ENCODE assay signal across 12 cellular contexts in the genomic region with DNA sequence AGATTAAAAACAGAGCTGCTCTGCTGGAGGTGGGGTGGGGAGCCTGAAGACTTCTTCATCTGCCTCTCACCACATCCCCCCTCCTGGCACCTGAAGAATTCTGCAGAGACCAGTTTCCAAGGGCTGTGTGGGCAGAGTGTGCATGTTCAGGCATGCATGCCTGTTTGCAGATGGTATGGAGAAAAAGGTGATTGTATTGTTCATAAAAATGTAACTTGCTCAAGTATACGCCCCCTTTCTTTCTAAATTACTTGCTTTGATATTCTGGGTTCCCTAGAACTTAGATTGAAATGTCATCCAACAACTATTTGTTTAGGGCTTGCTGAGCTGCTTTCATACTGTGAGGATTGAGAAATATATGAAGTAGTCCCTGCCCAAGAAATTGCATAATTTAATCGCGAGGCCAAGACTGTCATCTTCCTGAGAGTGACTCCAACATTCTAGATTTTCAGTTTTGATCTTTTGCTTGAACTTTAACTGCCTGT.
DNase-seq lines count a peak whose midpoint lies in the region; ATAC-seq, FAIRE-seq and TF ChIP-seq lines count a peak whose summit lies in the region.
"Had no signal": no experiment of that assay in that cellular context is flagged by ENCODE, and none has a peak within 500 bp of the region (broad histone marks: within the 10 kb centered on the region; RNA-seq: fewer than 3 reads in every experiment).

No MANE protein-coding gene starts in this region.

- H3K4me3 Mint-ChIP-seq in GM23338, result no peak overlapping the region
- no peak overlapping the region for H3K4me3 Mint-ChIP-seq in endothelial cell (ENCODE audit: unreplicated experiment)

- TF ChIP-seq POLR2A in esophagus muscularis mucosa (IDR thresholded peaks at IDR 0.05; ENCODE audit: low read depth) (no peak), adrenal gland (IDR thresholded peaks at IDR 0.05) (no peak)

- peaks cover 4% of the 10 kb centered on the region; the same call in 1 of the 2 replicates for H3K9me2 ChIP-seq in GM23338 (ENCODE audit: insufficient read depth)

- DNase-seq in AG10803 (ENCODE audit: low read depth), result peak; percentile 53
- DNase-seq in GM23338 (ENCODE audit: low spot score), result no peak
- DNase-seq in RWPE1 (ENCODE audit: low spot score), result peak; percentile 85
- DNase-seq in keratinocyte (ENCODE audit: low read depth, low spot score), result peak; percentile 98
- DNase-seq in endothelial cell (ENCODE audit: low spot score), result no peak
- no peak for DNase-seq in esophagus muscularis mucosa (ENCODE audit: extremely low spot score)
- DNase-seq in adrenal gland, result no peak
- DNase-seq: tibial artery had no signal

- H3K4me1 Mint-ChIP-seq in GM23338, result no peaks in the 10 kb centered on the region
- H3K4me1 Mint-ChIP-seq in endothelial cell (ENCODE audit: unreplicated experiment), result no peaks in the 10 kb centered on the region

- CTCF ChIA-PET in RWPE1 (lab: Yijun Ruan, JAX), result interaction anchor here (0.6 to 1.1 kb wide), 3 partner anchors 22 to 76 kb away, joined by 3 to 6 read pairs (median 4); no protein-coding TSS in a partner anchor

- H3K9me3 ChIP-seq in keratinocyte (ENCODE audit: control insufficient read depth, low read depth, low read length), result no peaks in the 10 kb centered on the region
- H3K9me3 ChIP-seq in esophagus muscularis mucosa, result no peaks in the 10 kb centered on the region
- no peaks in the 10 kb centered on the region for H3K9me3 ChIP-seq in adrenal gland (replicated peaks in 1 of 3)
- H3K9me3 ChIP-seq: tibial artery had no signal

- H3K4me1 ChIP-seq in GM23338 (ENCODE audit: insufficient read depth), result no peaks in the 10 kb centered on the region
- peaks cover 16% of the 10 kb centered on the region for H3K4me1 ChIP-seq in keratinocyte (ENCODE audit: control insufficient read depth, extremely low read depth, insufficient read depth, low read length)
- H3K4me1 ChIP-seq in esophagus muscularis mucosa, result no peaks in the 10 kb centered on the region
- no peaks in the 10 kb centered on the region for H3K4me1 ChIP-seq in adrenal gland (replicated peaks in 1 of 2)
- H3K4me1 ChIP-seq: tibial artery had no signal

- H3K27ac Mint-ChIP-seq in GM23338 (no peak overlapping the region), endothelial cell (ENCODE audit: unreplicated experiment) (no peak overlapping the region)

- H3K9ac ChIP-seq in keratinocyte (ENCODE audit: control insufficient read depth, extremely low read depth, insufficient read depth, low read length), result no peak overlapping the region
- H3K9ac ChIP-seq: KMS-11 had no signal

- H3K9me3 Mint-ChIP-seq in GM23338, result peaks cover 2% of the 10 kb centered on the region; the same call in 1 of the 3 replicates
- no peaks in the 10 kb centered on the region for H3K9me3 Mint-ChIP-seq in endothelial cell (ENCODE audit: unreplicated experiment)

- H3K27ac ChIP-seq in GM23338 (ENCODE audit: low read depth) (no peak overlapping the region), RWPE1 (peak overlapping the region; percentile 78), keratinocyte (ENCODE audit: control insufficient read depth, insufficient read depth, low read length) (peak overlapping the region; percentile 56), esophagus muscularis mucosa (replicated peaks in 1 of 4) (no peak overlapping the region), adrenal gland (no peak overlapping the region)
- H3K27ac ChIP-seq: KMS-11, tibial artery had no signal

- ATAC-seq in GM23338 (no peak), HG03469 (IDR thresholded peaks at IDR 0.05; ENCODE audit: unreplicated experiment) (no peak)
- ATAC-seq: activated CD4-positive, CD25-positive, alpha-beta regulatory T cell treated with anti-CD3 and anti-CD28 coated beads, Interleukin-2, amount 50 U/mL, for 24 hours; Panc1 had no signal

- intact Hi-C loops in esophagus muscularis mucosa (cut with DNase I), result no loop called here
- intact Hi-C loops in adrenal gland (cut with DNase I), result no loop called here

- no peak for TF ChIP-seq CTCF in AG10803 (conservative IDR thresholded peaks at IDR 0.05; ENCODE audit: low read length)
- no peak for TF ChIP-seq CTCF in GM23338 (conservative IDR thresholded peaks at IDR 0.05; ENCODE audit: low read depth in 2 of 2)
- no peak for TF ChIP-seq CTCF in RWPE1 (conservative IDR thresholded peaks at IDR 0.05; ENCODE audit: low read depth)
- TF ChIP-seq CTCF in keratinocyte (optimal IDR thresholded peaks at IDR 0.05 in 1 of 3, IDR thresholded peaks at IDR 0.05 in 1 of 3, conservative IDR thresholded peaks at IDR 0.05 in 1 of 3; ENCODE audit: extremely low read depth in 1 of 3, insufficient read depth in 2 of 3, low read length in 3 of 3), result no peak
- TF ChIP-seq CTCF in endothelial cell (IDR thresholded peaks at IDR 0.05; ENCODE audit: unreplicated experiment), result no peak
- TF ChIP-seq CTCF in esophagus muscularis mucosa (IDR thresholded peaks at IDR 0.05), result no peak
- no peak for TF ChIP-seq CTCF in adrenal gland (IDR thresholded peaks at IDR 0.05)

- H3F3A ChIP-seq in GM23338 (replicated peaks; ENCODE audit: low read depth), result no peaks in the 10 kb centered on the region

- dilution Hi-C loops in keratinocyte (cut with MboI; ENCODE audit: extremely low pct_ligation_motif_present, low sequenced_read_pairs), result no loop called here

- no peak for TF ChIP-seq EP300 in esophagus muscularis mucosa (IDR thresholded peaks at IDR 0.05)

- H4K20me1 ChIP-seq in GM23338 (replicated peaks; ENCODE audit: insufficient read depth), result no peaks in the 10 kb centered on the region
- no peaks in the 10 kb centered on the region for H4K20me1 ChIP-seq in keratinocyte (ENCODE audit: control insufficient read depth, extremely low read depth, insufficient read depth, low read length)

- FAIRE-seq in keratinocyte (lab: Jason Lieb, UNC), result peak; percentile 93

- no peaks in the 10 kb centered on the region for H3K27me3 Mint-ChIP-seq in GM23338 (ENCODE audit: insufficient read depth, low read depth, poor library complexity)
- H3K27me3 Mint-ChIP-seq in endothelial cell (ENCODE audit: unreplicated experiment), result peaks cover 2% of the 10 kb centered on the region

- H3K4me2 ChIP-seq in GM23338 (no peak overlapping the region), keratinocyte (ENCODE audit: control insufficient read depth, extremely low read depth, insufficient read depth, low read depth, low read length) (peak overlapping the region; percentile 62)
- H3K4me2 ChIP-seq: KMS-11 had no signal

- H3K36me3 ChIP-seq in GM23338 (ENCODE audit: insufficient read depth) (no peaks in the 10 kb centered on the region), keratinocyte (ENCODE audit: control insufficient read depth in 2 of 2, extremely low read depth in 1 of 2, insufficient read depth in 2 of 2, low read length in 2 of 2) (no peaks in the 10 kb centered on the region), esophagus muscularis mucosa (no peaks in the 10 kb centered on the region), adrenal gland (replicated peaks in 1 of 2) (no peaks in the 10 kb centered on the region)
- H3K36me3 ChIP-seq: tibial artery had no signal

- POLR2A ChIA-PET in RWPE1 (lab: Yijun Ruan, JAX; ENCODE audit: low non-redundant PET), result no interaction called here

- H2AFZ ChIP-seq in GM23338 (0 out of 2 replicates have a peak overlapping the region, but pooled peaks have one; percentile 29), keratinocyte (ENCODE audit: control insufficient read depth, low read length) (peak overlapping the region; percentile 92)

- H3K79me2 ChIP-seq in GM23338 (replicated peaks; ENCODE audit: insufficient read depth), result no peaks in the 10 kb centered on the region
- no peaks in the 10 kb centered on the region for H3K79me2 ChIP-seq in keratinocyte (ENCODE audit: control insufficient read depth, insufficient read depth, low read length)

- H3K27me3 ChIP-seq in GM23338 (ENCODE audit: insufficient read depth) (no peaks in the 10 kb centered on the region), keratinocyte (ENCODE audit: control insufficient read depth, extremely low read depth, insufficient read depth, low read length) (no peaks in the 10 kb centered on the region), esophagus muscularis mucosa (no peaks in the 10 kb centered on the region), adrenal gland (no peaks in the 10 kb centered on the region)
- H3K27me3 ChIP-seq: tibial artery had no signal

- no peaks in the 10 kb centered on the region for H3K9me1 ChIP-seq in keratinocyte (ENCODE audit: control insufficient read depth, extremely low read depth, insufficient read depth, low read length)

- H3K36me3 Mint-ChIP-seq in GM23338 (ENCODE audit: low read depth) (no peaks in the 10 kb centered on the region), endothelial cell (ENCODE audit: low read depth, unreplicated experiment) (no peaks in the 10 kb centered on the region)

- WGBS in esophagus muscularis mucosa, result 72% methylated on average over 3 of the region's 3 CpGs
- whole genome bisulfite sequencing in adrenal gland, 4 donors, result 58 to 74% (median 69%) methylated on average over 3 of the region's 3 CpGs

- H3K4me3 ChIP-seq in AG10803 (ENCODE audit: low read length), result no peak overlapping the region
- H3K4me3 ChIP-seq in GM23338, result no peak overlapping the region
- H3K4me3 ChIP-seq in keratinocyte (ENCODE audit: control insufficient read depth in 2 of 3, extremely low read depth in 1 of 3, insufficient read depth in 2 of 3, low read depth in 1 of 3, low read length in 3 of 3), result peak overlapping the region in 1 of 3 experiments; percentile 16
- no peak overlapping the region for H3K4me3 ChIP-seq in esophagus muscularis mucosa
- H3K4me3 ChIP-seq in adrenal gland, result no peak overlapping the region
- H3K4me3 ChIP-seq: tibial artery had no signal

TF ChIP-seq in GM23338, 12 proteins besides CTCF, POLR2A, EP300 and RAD21 (continues in another document):
- TF ChIP-seq STAT1 (IDR thresholded peaks at IDR 0.05; ENCODE audit: unreplicated experiment) (no peak), CREB1 (CRISPR knock-in tag; IDR thresholded peaks at IDR 0.05; ENCODE audit: low read depth) (no peak), JUNB (IDR thresholded peaks at IDR 0.05; ENCODE audit: unreplicated experiment) (no peak), ZNF114 (CRISPR knock-in tag; IDR thresholded peaks at IDR 0.05) (no peak), ZNF331 (CRISPR knock-in tag; IDR thresholded peaks at IDR 0.05; ENCODE audit: low read depth) (no peak)

Comparison
In these comparisons a context has a peak if more than half of its experiments do, and no peak if none do; other contexts are left out.
1. DNase-seq: peak in AG10803 (single experiment), RWPE1 (single experiment) and keratinocyte (single experiment); none in GM23338 (single experiment), endothelial cell (single experiment), esophagus muscularis mucosa (single experiment) and adrenal gland (0 of 7).
2. H3K27ac ChIP-seq: peak in RWPE1 (single experiment) and keratinocyte (single experiment); none in GM23338 (single experiment), esophagus muscularis mucosa (0 of 4) and adrenal gland (0 of 5).